Comparison of ENCODE assay signal across 8 cellular contexts in the genomic region with DNA sequence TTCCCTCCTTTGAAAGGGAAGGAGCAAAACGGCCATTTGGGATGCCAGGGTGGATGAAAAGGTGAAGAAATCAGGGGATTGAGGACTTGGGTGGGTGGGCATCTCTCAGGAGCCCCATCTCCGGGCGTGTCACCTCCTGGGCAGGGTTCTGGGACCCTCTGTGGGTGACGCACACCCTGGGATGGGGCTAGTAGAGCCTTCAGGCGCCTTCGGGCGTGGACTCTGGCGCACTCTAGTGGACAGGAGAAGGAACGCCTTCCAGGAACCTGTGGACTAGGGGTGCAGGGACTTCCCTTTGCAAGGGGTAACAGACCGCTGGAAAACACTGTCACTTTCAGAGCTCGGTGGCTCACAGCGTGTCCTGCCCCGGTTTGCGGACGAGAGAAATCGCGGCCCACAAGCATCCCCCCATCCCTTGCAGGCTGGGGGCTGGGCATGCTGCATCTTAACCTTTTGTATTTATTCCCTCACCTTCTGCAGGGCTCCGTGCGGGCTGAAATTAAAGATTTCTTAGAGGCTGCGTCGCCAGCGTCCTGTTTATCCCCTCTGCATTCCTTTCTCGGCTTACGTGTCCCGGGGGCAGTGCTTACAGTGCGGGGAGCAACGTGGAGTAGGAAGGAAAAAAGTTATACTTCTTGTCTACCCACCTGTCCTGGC. TPM values are rescaled to one million over a fixed set of nuclear protein-coding genes. Genes with fewer than 3 reads are reported as not detected.
A peak's percentile ranks its signal among the peaks of the same experiment; 100 is the strongest.
DNase-seq lines count a peak whose midpoint lies in the region; ATAC-seq and TF ChIP-seq lines count a peak whose summit lies in the region.

No MANE protein-coding gene starts in this region.

- intact Hi-C loops in naive thymus-derived CD4-positive, alpha-beta T cell (cut with micrococcal nuclease): loop anchor here (1.0 to 10.0 kb wide), 9 partner anchors 15 to 276 kb away; partner anchors contain the start of gene S1PR4 (in 2 of the 2)

- H3K9me3 Mint-ChIP-seq in naive thymus-derived CD4-positive, alpha-beta T cell: peaks cover 0 to 11% (median 0%) of the 10 kb centered on the region in 11 donors

- no peak overlapping the region for H3K4me3 ChIP-seq in epithelial cell of proximal tubule (ENCODE audit: low read depth, low read length)
- H3K4me3 ChIP-seq in naive thymus-derived CD4-positive, alpha-beta T cell (ENCODE audit: low read length): no peak overlapping the region

- peak overlapping the region in 2 of 10 donors; percentile 35 to 38 for H3K4me3 Mint-ChIP-seq in naive thymus-derived CD4-positive, alpha-beta T cell

- peak; percentile 76 for ATAC-seq in naive thymus-derived CD4-positive, alpha-beta T cell
- no peak for ATAC-seq in GM21447 (IDR thresholded peaks at IDR 0.05; ENCODE audit: unreplicated experiment)

- H3K4me1 Mint-ChIP-seq in naive thymus-derived CD4-positive, alpha-beta T cell: peaks cover 12 to 48% (median 15%) of the 10 kb centered on the region in 7 donors

- peak; percentile 75 for DNase-seq in COR-L47 (lab: John Stamatoyannopoulos, UW)
- DNase-seq in HT1080 (ENCODE audit: low read depth): peak; percentile 50
- peak; percentile 28 to 57 for DNase-seq in NOMO-1 (lab: John Stamatoyannopoulos, UW; ENCODE audit: unreplicated experiment in 2 of 2)
- peak; percentile 59 for DNase-seq in activated CD8-positive, alpha-beta memory T cell treated with anti-CD3 and anti-CD28 coated beads, Interleukin-2, amount 50 U/mL, for 1 hour (ENCODE audit: extremely low read depth)
- DNase-seq in epithelial cell of proximal tubule (ENCODE audit: low read depth): no peak
- DNase-seq in naive thymus-derived CD4-positive, alpha-beta T cell: peak in 8 of 9 donors; percentile 48 to 76 (median 62)
- DNase-seq in superior temporal gyrus (ENCODE audit: extremely low spot score): peak; percentile 82

- POLR2A ChIA-PET in naive thymus-derived CD4-positive, alpha-beta T cell (lab: Charles Lee): interaction anchor here (0.5 to 0.6 kb wide), 2 partner anchors 8 to 217 kb away, joined by 3 read pairs; no protein-coding TSS in a partner anchor

- no peaks in the 10 kb centered on the region for H3K9me3 ChIP-seq in naive thymus-derived CD4-positive, alpha-beta T cell (ENCODE audit: control insufficient read depth in 2 of 3, low read length in 3 of 3)

- CTCF ChIA-PET in naive thymus-derived CD4-positive, alpha-beta T cell (lab: Charles Lee): interaction anchor here (0.5 to 3.5 kb wide), 7 partner anchors 14 to 1555 kb away, joined by 3 to 34 read pairs (median 3); no protein-coding TSS in a partner anchor

- no peaks in the 10 kb centered on the region for H3K27me3 Mint-ChIP-seq in naive thymus-derived CD4-positive, alpha-beta T cell

- H3K27ac Mint-ChIP-seq in naive thymus-derived CD4-positive, alpha-beta T cell: peak overlapping the region in 6 of 9 donors; percentile 14 to 83 (median 56)

- H3K4me1 ChIP-seq in naive thymus-derived CD4-positive, alpha-beta T cell (ENCODE audit: control insufficient read depth in 2 of 2, insufficient read depth in 2 of 2, low read length in 2 of 2): no peaks in the 10 kb centered on the region

- H3K27ac ChIP-seq in naive thymus-derived CD4-positive, alpha-beta T cell (ENCODE audit: low read depth, low read length): no peak overlapping the region

- no peaks in the 10 kb centered on the region for H3K36me3 ChIP-seq in naive thymus-derived CD4-positive, alpha-beta T cell (ENCODE audit: control insufficient read depth in 2 of 3, insufficient read depth in 3 of 3, low read length in 3 of 3)

- TF ChIP-seq CTCF in epithelial cell of proximal tubule (conservative IDR thresholded peaks at IDR 0.05; ENCODE audit: low read depth, low read length): peak; percentile 97

- no peaks in the 10 kb centered on the region for H3K27me3 ChIP-seq in naive thymus-derived CD4-positive, alpha-beta T cell (ENCODE audit: control insufficient read depth in 2 of 2, insufficient read depth in 2 of 2, low read length in 2 of 2)

- peaks cover 0 to 70% (median 0%) of the 10 kb centered on the region in 5 donors for H3K36me3 Mint-ChIP-seq in naive thymus-derived CD4-positive, alpha-beta T cell

RNA-seq across cellular contexts. Expression of gene S1PR4, which starts 15.2 kb away (rescaled TPM):
- total RNA-seq in HT1080 (2014; rRNA removed; shearing (Covaris generic)): 0.06 and 0.20 TPM in 2 replicates
- polyA plus RNA-seq in HT1080 (2015; cell fraction: cytosol; rRNA removed): 0.35 and 0.36 TPM in 2 replicates
- 1.9 and 3.9 TPM in 2 replicates for polyA plus RNA-seq in HT1080 (2015; cell fraction: nucleus; rRNA removed)
- not detected in 2 replicates for total RNA-seq in epithelial cell of proximal tubule
- total RNA-seq in naive thymus-derived CD4-positive, alpha-beta T cell: 100 to 1,000 TPM in 3 of 5 experiments, 10 to 100 TPM in 2; 61.0 to 238 (median 181) TPM
- 100 to 1,000 TPM; 332 to 589 TPM for polyA plus RNA-seq in naive thymus-derived CD4-positive, alpha-beta T cell

RNA-seq across cellular contexts. Expression of gene NCLN, which starts 22.4 kb away (rescaled TPM):
- total RNA-seq in HT1080 (2014; rRNA removed; shearing (Covaris generic)): 125 and 130 TPM in 2 replicates
- 84.5 and 89.9 TPM in 2 replicates for polyA plus RNA-seq in HT1080 (2015; cell fraction: cytosol; rRNA removed)
- 110 and 115 TPM in 2 replicates for polyA plus RNA-seq in HT1080 (2015; cell fraction: nucleus; rRNA removed)
- 59.7 and 116 TPM in 2 replicates for total RNA-seq in epithelial cell of proximal tubule
- total RNA-seq in naive thymus-derived CD4-positive, alpha-beta T cell: 10 to 100 TPM; 45.4 to 64.7 (median 53.7) TPM
- polyA plus RNA-seq in naive thymus-derived CD4-positive, alpha-beta T cell: 10 to 100 TPM; 19.9 to 48.1 TPM

RNA-seq across cellular contexts. Expression of gene GNA15, which starts 27.5 kb away (rescaled TPM):
- total RNA-seq in HT1080 (2014; rRNA removed; shearing (Covaris generic)): 0.05 and 0.30 TPM in 2 replicates
- polyA plus RNA-seq in HT1080 (2015; cell fraction: cytosol; rRNA removed): 0.06 and 0.24 TPM in 2 replicates
- polyA plus RNA-seq in HT1080 (2015; cell fraction: nucleus; rRNA removed): 0.06 TPM in 1 of 2 replicates, not detected in the other
- total RNA-seq in epithelial cell of proximal tubule: 1.2 TPM in 2 replicates
- 100 to 1,000 TPM in 1 of 5 experiments, 10 to 100 TPM in 1, 1 to 10 TPM in 1, under 1 TPM in 2; 0.73 to 131 (median 6.6) TPM for total RNA-seq in naive thymus-derived CD4-positive, alpha-beta T cell
- polyA plus RNA-seq in naive thymus-derived CD4-positive, alpha-beta T cell: under 1 TPM in 1 of 2 donors, not detected in 1; 0.09 TPM

Comparison
In these comparisons a context has a peak if more than half of its experiments do, and no peak if none do; other contexts are left out.
1. RNA of gene S1PR4, which starts 15.2 kb away (total RNA-seq): 61.0 to 238 TPM in naive thymus-derived CD4-positive, alpha-beta T cell; 0.06 to 0.20 TPM in HT1080 and not detected in epithelial cell of proximal tubule; every median in the first group is over 10 times any median in the second.